In genomic region chr17:78736526-78737079, GRCh38 we compare ENCODE assay signal across 1 cellular context.
TF ChIP-seq lines count a peak whose summit lies in the region.

No MANE protein-coding gene starts in this region.

TF ChIP-seq in K562, 482 proteins besides CTCF, POLR2A, EP300 and RAD21 (continued from another document and continues in another):
- no peak for TF ChIP-seq IRF1 (CRISPR knock-in tag; IDR thresholded peaks at IDR 0.05; ENCODE audit: borderline replicate concordance)
- TF ChIP-seq ZFPM2 (CRISPR knock-in tag; IDR thresholded peaks at IDR 0.05), result no peak
- no peak for TF ChIP-seq CREB3 (tag; conservative IDR thresholded peaks at IDR 0.05; ENCODE audit: low read depth)
- TF ChIP-seq ZNF41 (CRISPR knock-in tag; conservative IDR thresholded peaks at IDR 0.05), result no peak
- TF ChIP-seq SAP30 (IDR thresholded peaks at IDR 0.05; ENCODE audit: borderline replicate concordance, insufficient read depth, low read depth, low read length, poor library complexity, severe bottlenecking), result no peak
- no peak for TF ChIP-seq ZBTB9 (CRISPR knock-in tag; IDR thresholded peaks at IDR 0.05)
- peak; percentile 29 to 55; a peak in 1 of 4 replicates for TF ChIP-seq UBTF (IDR thresholded peaks at IDR 0.05; ENCODE audit: borderline replicate concordance in 1 of 2, low read depth in 2 of 2, low read length in 2 of 2)
- TF ChIP-seq RNF219 (CRISPR knock-in tag; IDR thresholded peaks at IDR 0.05), result no peak
- TF ChIP-seq CBX5 (IDR thresholded peaks at IDR 0.05; ENCODE audit: borderline replicate concordance, low read depth), result no peak
- no peak for TF ChIP-seq ZNF224 (CRISPR knock-in tag; IDR thresholded peaks at IDR 0.05)
- TF ChIP-seq, protein P1, sequence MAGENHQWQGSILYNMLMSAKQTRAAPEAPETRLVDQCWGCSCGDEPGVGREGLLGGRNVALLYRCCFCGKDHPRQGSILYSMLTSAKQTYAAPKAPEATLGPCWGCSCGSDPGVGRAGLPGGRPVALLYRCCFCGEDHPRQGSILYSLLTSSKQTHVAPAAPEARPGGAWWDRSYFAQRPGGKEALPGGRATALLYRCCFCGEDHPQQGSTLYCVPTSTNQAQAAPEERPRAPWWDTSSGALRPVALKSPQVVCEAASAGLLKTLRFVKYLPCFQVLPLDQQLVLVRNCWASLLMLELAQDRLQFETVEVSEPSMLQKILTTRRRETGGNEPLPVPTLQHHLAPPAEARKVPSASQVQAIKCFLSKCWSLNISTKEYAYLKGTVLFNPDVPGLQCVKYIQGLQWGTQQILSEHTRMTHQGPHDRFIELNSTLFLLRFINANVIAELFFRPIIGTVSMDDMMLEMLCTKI (IDR thresholded peaks at IDR 0.05; ENCODE audit: partially characterized antibody), result no peak
- no peak for TF ChIP-seq ARNT (IDR thresholded peaks at IDR 0.05)
- no peak; the same call in 1 of the 2 replicates for TF ChIP-seq ZBTB7A (IDR thresholded peaks at IDR 0.05; ENCODE audit: borderline replicate concordance, control insufficient read depth, low read depth, low read length)
- TF ChIP-seq MAFF (IDR thresholded peaks at IDR 0.05; ENCODE audit: low read length), result no peak
- TF ChIP-seq NFE2 (IDR thresholded peaks at IDR 0.05; ENCODE audit: low read depth), result no peak
- TF ChIP-seq, protein P2, sequence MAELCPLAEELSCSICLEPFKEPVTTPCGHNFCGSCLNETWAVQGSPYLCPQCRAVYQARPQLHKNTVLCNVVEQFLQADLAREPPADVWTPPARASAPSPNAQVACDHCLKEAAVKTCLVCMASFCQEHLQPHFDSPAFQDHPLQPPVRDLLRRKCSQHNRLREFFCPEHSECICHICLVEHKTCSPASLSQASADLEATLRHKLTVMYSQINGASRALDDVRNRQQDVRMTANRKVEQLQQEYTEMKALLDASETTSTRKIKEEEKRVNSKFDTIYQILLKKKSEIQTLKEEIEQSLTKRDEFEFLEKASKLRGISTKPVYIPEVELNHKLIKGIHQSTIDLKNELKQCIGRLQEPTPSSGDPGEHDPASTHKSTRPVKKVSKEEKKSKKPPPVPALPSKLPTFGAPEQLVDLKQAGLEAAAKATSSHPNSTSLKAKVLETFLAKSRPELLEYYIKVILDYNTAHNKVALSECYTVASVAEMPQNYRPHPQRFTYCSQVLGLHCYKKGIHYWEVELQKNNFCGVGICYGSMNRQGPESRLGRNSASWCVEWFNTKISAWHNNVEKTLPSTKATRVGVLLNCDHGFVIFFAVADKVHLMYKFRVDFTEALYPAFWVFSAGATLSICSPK (IDR thresholded peaks at IDR 0.05; ENCODE audit: borderline replicate concordance), result no peak
- TF ChIP-seq CEBPZ (IDR thresholded peaks at IDR 0.05; ENCODE audit: borderline replicate concordance, low read depth, low read length), result no peak
- no peak for TF ChIP-seq SOX6 (IDR thresholded peaks at IDR 0.05)
- TF ChIP-seq, protein P3, sequence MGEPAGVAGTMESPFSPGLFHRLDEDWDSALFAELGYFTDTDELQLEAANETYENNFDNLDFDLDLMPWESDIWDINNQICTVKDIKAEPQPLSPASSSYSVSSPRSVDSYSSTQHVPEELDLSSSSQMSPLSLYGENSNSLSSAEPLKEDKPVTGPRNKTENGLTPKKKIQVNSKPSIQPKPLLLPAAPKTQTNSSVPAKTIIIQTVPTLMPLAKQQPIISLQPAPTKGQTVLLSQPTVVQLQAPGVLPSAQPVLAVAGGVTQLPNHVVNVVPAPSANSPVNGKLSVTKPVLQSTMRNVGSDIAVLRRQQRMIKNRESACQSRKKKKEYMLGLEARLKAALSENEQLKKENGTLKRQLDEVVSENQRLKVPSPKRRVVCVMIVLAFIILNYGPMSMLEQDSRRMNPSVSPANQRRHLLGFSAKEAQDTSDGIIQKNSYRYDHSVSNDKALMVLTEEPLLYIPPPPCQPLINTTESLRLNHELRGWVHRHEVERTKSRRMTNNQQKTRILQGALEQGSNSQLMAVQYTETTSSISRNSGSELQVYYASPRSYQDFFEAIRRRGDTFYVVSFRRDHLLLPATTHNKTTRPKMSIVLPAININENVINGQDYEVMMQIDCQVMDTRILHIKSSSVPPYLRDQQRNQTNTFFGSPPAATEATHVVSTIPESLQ (CRISPR knock-in tag; IDR thresholded peaks at IDR 0.05), result no peak
- TF ChIP-seq ZNF174 (CRISPR knock-in tag; IDR thresholded peaks at IDR 0.05), result no peak
- no peak for TF ChIP-seq MBD2 (IDR thresholded peaks at IDR 0.05; ENCODE audit: borderline replicate concordance, low read depth)
- TF ChIP-seq ZNF644 (tag; IDR thresholded peaks at IDR 0.05; ENCODE audit: low read depth), result 0 out of 2 replicates have a peak, but pooled peaks have one; percentile 13
- TF ChIP-seq SMAD4 (CRISPR knock-in tag; conservative IDR thresholded peaks at IDR 0.05), result 0 out of 2 replicates have a peak, but pooled peaks have one; percentile 21
- TF ChIP-seq, protein P4, sequence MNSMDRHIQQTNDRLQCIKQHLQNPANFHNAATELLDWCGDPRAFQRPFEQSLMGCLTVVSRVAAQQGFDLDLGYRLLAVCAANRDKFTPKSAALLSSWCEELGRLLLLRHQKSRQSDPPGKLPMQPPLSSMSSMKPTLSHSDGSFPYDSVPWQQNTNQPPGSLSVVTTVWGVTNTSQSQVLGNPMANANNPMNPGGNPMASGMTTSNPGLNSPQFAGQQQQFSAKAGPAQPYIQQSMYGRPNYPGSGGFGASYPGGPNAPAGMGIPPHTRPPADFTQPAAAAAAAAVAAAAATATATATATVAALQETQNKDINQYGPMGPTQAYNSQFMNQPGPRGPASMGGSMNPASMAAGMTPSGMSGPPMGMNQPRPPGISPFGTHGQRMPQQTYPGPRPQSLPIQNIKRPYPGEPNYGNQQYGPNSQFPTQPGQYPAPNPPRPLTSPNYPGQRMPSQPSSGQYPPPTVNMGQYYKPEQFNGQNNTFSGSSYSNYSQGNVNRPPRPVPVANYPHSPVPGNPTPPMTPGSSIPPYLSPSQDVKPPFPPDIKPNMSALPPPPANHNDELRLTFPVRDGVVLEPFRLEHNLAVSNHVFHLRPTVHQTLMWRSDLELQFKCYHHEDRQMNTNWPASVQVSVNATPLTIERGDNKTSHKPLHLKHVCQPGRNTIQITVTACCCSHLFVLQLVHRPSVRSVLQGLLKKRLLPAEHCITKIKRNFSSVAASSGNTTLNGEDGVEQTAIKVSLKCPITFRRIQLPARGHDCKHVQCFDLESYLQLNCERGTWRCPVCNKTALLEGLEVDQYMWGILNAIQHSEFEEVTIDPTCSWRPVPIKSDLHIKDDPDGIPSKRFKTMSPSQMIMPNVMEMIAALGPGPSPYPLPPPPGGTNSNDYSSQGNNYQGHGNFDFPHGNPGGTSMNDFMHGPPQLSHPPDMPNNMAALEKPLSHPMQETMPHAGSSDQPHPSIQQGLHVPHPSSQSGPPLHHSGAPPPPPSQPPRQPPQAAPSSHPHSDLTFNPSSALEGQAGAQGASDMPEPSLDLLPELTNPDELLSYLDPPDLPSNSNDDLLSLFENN (IDR thresholded peaks at IDR 0.05; ENCODE audit: low read depth in 2 of 2, low read length in 2 of 2), result no peak
- TF ChIP-seq PHF20 (IDR thresholded peaks at IDR 0.05; ENCODE audit: partially characterized antibody), result no peak
- TF ChIP-seq ZNF445 (CRISPR knock-in tag; IDR thresholded peaks at IDR 0.05; ENCODE audit: low read depth), result no peak
- no peak for TF ChIP-seq PTBP1 (IDR thresholded peaks at IDR 0.05; ENCODE audit: low read depth, low read length)
- no peak for TF ChIP-seq SMARCA4 (IDR thresholded peaks at IDR 0.05)
- no peak for TF ChIP-seq ZNF140 (CRISPR knock-in tag; IDR thresholded peaks at IDR 0.05)
